Comparison of ENCODE assay signal across 8 cellular contexts in genomic region chr16:3234543-3235541, GRCh38. TPM values are rescaled to one million over a fixed set of nuclear protein-coding genes. Genes with fewer than 3 reads are reported as not detected.
DNase-seq lines count a peak whose midpoint lies in the region; ATAC-seq and TF ChIP-seq lines count a peak whose summit lies in the region.

ZNF200 (minus strand) TSS chr16:3235158; CDS start chr16:3233755, 1,403 bp downstream.

- H3K27ac ChIP-seq in KOPT-K1 (ENCODE audit: low read depth, low read length, poor library complexity, severe bottlenecking) (peak within 1 kb of the TSS; percentile 84), Peyer's patch (peak within 1 kb of the TSS; percentile 91 to 99 (median 96)), esophagus muscularis mucosa (replicated peaks in 1 of 4) (peak within 1 kb of the TSS; percentile 95 to 98 (median 96)), muscle layer of duodenum (ENCODE audit: low read length) (peak within 1 kb of the TSS; percentile 90)

- ATAC-seq in GM21786 (IDR thresholded peaks at IDR 0.05; ENCODE audit: unreplicated experiment), result peak; percentile 89

- TF ChIP-seq CTCF in Peyer's patch (IDR thresholded peaks at IDR 0.05), result no peak
- TF ChIP-seq CTCF in esophagus muscularis mucosa (IDR thresholded peaks at IDR 0.05), result no peak

- H3K4me3 ChIP-seq in Peyer's patch (peak within 1 kb of the TSS; percentile 78 to 100 (median 94)), esophagus muscularis mucosa (peak within 1 kb of the TSS; percentile 69 to 99 (median 88)), muscle layer of duodenum (ENCODE audit: low read depth in 1 of 2, low read length in 2 of 2) (peak within 1 kb of the TSS; percentile 95 to 96)

- H3K9me3 ChIP-seq in KOPT-K1 (ENCODE audit: insufficient read depth, low read length, poor library complexity, severe bottlenecking) (peaks cover 25% of the 10 kb centered on the region), Peyer's patch (peaks cover 0 to 6% (median 0%) of the 10 kb centered on the region in 4 donors), esophagus muscularis mucosa (peaks cover 0 to 14% (median 5%) of the 10 kb centered on the region in 4 donors), muscle layer of duodenum (ENCODE audit: control insufficient read depth in 1 of 2, low read length in 2 of 2) (peaks cover 5 to 12% of the 10 kb centered on the region in 2 donors)

- TF ChIP-seq EP300 in esophagus muscularis mucosa (IDR thresholded peaks at IDR 0.05), result no peak

- intact Hi-C loops in esophagus muscularis mucosa (cut with DNase I), result loop anchor here (5.0 kb wide), 1 partner anchor 47 kb away; the partner anchor contains the start of gene ZNF263

- TF ChIP-seq POLR2A in Peyer's patch (IDR thresholded peaks at IDR 0.05) (peak; percentile 69 to 77), esophagus muscularis mucosa (IDR thresholded peaks at IDR 0.05; ENCODE audit: low read depth) (peak; percentile 22)

- WGBS in esophagus muscularis mucosa, result 1% methylated on average over 16 of the region's 74 CpGs

- H3K27me3 ChIP-seq in Peyer's patch (no peaks in the 10 kb centered on the region), esophagus muscularis mucosa (peaks cover 0 to 3% (median 0%) of the 10 kb centered on the region in 4 donors), muscle layer of duodenum (ENCODE audit: low read depth, low read length) (no peaks in the 10 kb centered on the region)

- H3K4me1 ChIP-seq in Peyer's patch (peaks cover 0 to 14% (median 7%) of the 10 kb centered on the region in 4 donors), esophagus muscularis mucosa (peaks cover 14 to 23% (median 16%) of the 10 kb centered on the region in 4 donors), muscle layer of duodenum (ENCODE audit: control insufficient read depth in 1 of 2, insufficient read depth in 2 of 2, low read length in 2 of 2) (peaks cover 5 to 21% of the 10 kb centered on the region in 2 donors)

- H3K36me3 ChIP-seq in KOPT-K1 (ENCODE audit: insufficient read depth, low read length) (peaks cover 39% of the 10 kb centered on the region), Peyer's patch (peaks cover 0 to 32% (median 5%) of the 10 kb centered on the region in 3 donors), esophagus muscularis mucosa (peaks cover 33 to 38% (median 35%) of the 10 kb centered on the region in 4 donors), muscle layer of duodenum (ENCODE audit: control insufficient read depth in 1 of 2, insufficient read depth in 2 of 2, low read length in 2 of 2) (peaks cover 29 to 38% of the 10 kb centered on the region in 2 donors)

- DNase-seq in DMS79 treated with DMSO at 0.1 percent for 48 hours (lab: John Stamatoyannopoulos, UW) (peak; percentile 84), Peyer's patch (peak; percentile 94 to 98 (median 96)), esophagus muscularis mucosa (ENCODE audit: extremely low spot score) (peak; percentile 99)
- peak; percentile 94 to 96 for DNase-seq in activated T-cell treated with anti-CD3 and anti-CD28 coated beads, Interleukin-2, amount 50 U/mL, for 48 hours
- DNase-seq in stimulated activated CD8-positive, alpha-beta memory T cell treated with anti-CD3 and anti-CD28 coated beads, Interleukin-7, amount 100 ng/mL, for 24 hours (ENCODE audit: low read depth), result peak; percentile 88

RNA-seq across cellular contexts. Expression of gene ZNF200, which starts in this region (rescaled TPM):
- 10 to 100 TPM in 2 of 4 donors, 1 to 10 TPM in 2; 8.6 to 13.0 (median 10.0) TPM for total RNA-seq in Peyer's patch
- 1 to 10 TPM; 5.8 to 8.2 (median 7.1) TPM for total RNA-seq in esophagus muscularis mucosa

Comparison
In these comparisons a context has a peak if more than half of its experiments do, and no peak if none do; other contexts are left out.
1. Peak in every context shown above with its lines: DNase-seq, ATAC-seq, H3K4me3 ChIP-seq and H3K27ac ChIP-seq.